In genomic region chr19:10288662-10289166, GRCh38 we compare ENCODE assay signal across 8 cellular contexts. TPM values are rescaled to one million over a fixed set of nuclear protein-coding genes. Genes with fewer than 3 reads are reported as not detected.
A peak's percentile ranks its signal among the peaks of the same experiment; 100 is the strongest.
DNase-seq lines count a peak whose midpoint lies in the region; FAIRE-seq and TF ChIP-seq lines count a peak whose summit lies in the region.

No MANE protein-coding gene starts in this region.

- H3K36me3 ChIP-seq in OCI-LY1 (ENCODE audit: insufficient read depth, low read length) (peaks cover 11% of the 10 kb centered on the region), kidney (ENCODE audit: control insufficient read depth in 1 of 2, insufficient read depth in 2 of 2, low read length in 2 of 2) (peaks cover 0 to 3% of the 10 kb centered on the region in 2 donors)

- no peaks in the 10 kb centered on the region for H3K9me2 ChIP-seq in OCI-LY1 (ENCODE audit: low read depth, low read length)

- H3F3A ChIP-seq in OCI-LY1 (ENCODE audit: insufficient read depth, low read length): no peaks in the 10 kb centered on the region

- peaks cover 49% of the 10 kb centered on the region for H3K4me1 ChIP-seq in OCI-LY1 (ENCODE audit: insufficient read depth, low read length, severe bottlenecking)
- H3K4me1 ChIP-seq in kidney (ENCODE audit: control insufficient read depth in 1 of 2, insufficient read depth in 1 of 2, low read depth in 1 of 2, low read length in 2 of 2): peaks cover 7 to 28% of the 10 kb centered on the region in 2 donors

- peak; percentile 76 for FAIRE-seq in GM18507 (lab: Jason Lieb, UNC)
- no peak for FAIRE-seq in kidney (lab: Jason Lieb, UNC)

- TF ChIP-seq CTCF in OCI-LY1 (IDR thresholded peaks at IDR 0.05; ENCODE audit: low read length): no peak
- TF ChIP-seq CTCF in type B pancreatic cell (conservative IDR thresholded peaks at IDR 0.05): no peak
- no peak for TF ChIP-seq CTCF in kidney (IDR thresholded peaks at IDR 0.05; ENCODE audit: borderline replicate concordance, extremely low read depth, insufficient read depth)

- intact Hi-C loops in kidney (cut with DNase I): no loop called here

- no peaks in the 10 kb centered on the region for H3K9me3 Mint-ChIP-seq in type B pancreatic cell

- H3K36me3 Mint-ChIP-seq in type B pancreatic cell: peaks cover 8% of the 10 kb centered on the region

- no peak overlapping the region for H2AFZ ChIP-seq in OCI-LY1 (ENCODE audit: low read length)

- H3K4me1 Mint-ChIP-seq in type B pancreatic cell (ENCODE audit: unreplicated experiment): peaks cover 21% of the 10 kb centered on the region

- H3K4me3 ChIP-seq in OCI-LY1 (ENCODE audit: low read depth, low read length, poor library complexity, severe bottlenecking) (peak overlapping the region; percentile 62), kidney (ENCODE audit: low read length in 2 of 2) (no peak overlapping the region)

- H3K27ac Mint-ChIP-seq in type B pancreatic cell: peak overlapping the region; percentile 66

- H3K4me2 ChIP-seq in OCI-LY1 (ENCODE audit: low read length): peak overlapping the region; percentile 93

- DNase-seq in AG20443 (ENCODE audit: low spot score) (peak; percentile 52), GM18507 (ENCODE audit: extremely low spot score, insufficient read length, low read depth) (no peak), astrocyte of the hippocampus (ENCODE audit: low read depth, low spot score) (peak; percentile 49), lung microvascular endothelial cell (ENCODE audit: low read depth in 2 of 2) (peak; percentile 46 to 54), type B pancreatic cell (ENCODE audit: extremely low spot score, unreplicated experiment) (no peak), GOT3 (lab: John Stamatoyannopoulos, UW) (no peak), kidney (no peak)

- H3K79me2 ChIP-seq in OCI-LY1 (ENCODE audit: insufficient read depth, low read length): no peaks in the 10 kb centered on the region

- no peaks in the 10 kb centered on the region for H4K20me1 ChIP-seq in OCI-LY1 (ENCODE audit: insufficient read depth, low read length)

- H3K27me3 ChIP-seq in OCI-LY1 (ENCODE audit: insufficient read depth, low read length): no peaks in the 10 kb centered on the region

- H3K9ac ChIP-seq in OCI-LY1 (ENCODE audit: low read length) (peak overlapping the region; percentile 60; the same call in 1 of the 2 replicates), kidney (ENCODE audit: low read length in 2 of 2) (no peak overlapping the region)

- H3K9me3 ChIP-seq in OCI-LY1 (ENCODE audit: low read length) (no peaks in the 10 kb centered on the region), kidney (ENCODE audit: control insufficient read depth in 1 of 2, low read length in 2 of 2) (no peaks in the 10 kb centered on the region)

- H3K27ac ChIP-seq in OCI-LY1 (ENCODE audit: low read depth, low read length, poor library complexity, severe bottlenecking): no peak overlapping the region
- no peak overlapping the region for H3K27ac ChIP-seq in kidney (ENCODE audit: low read depth in 2 of 2, low read length in 2 of 2)

- H3K27me3 Mint-ChIP-seq in type B pancreatic cell: peaks cover 94% of the 10 kb centered on the region

- peak overlapping the region; percentile 87 for H3K4me3 Mint-ChIP-seq in type B pancreatic cell

RNA-seq across cellular contexts. Expression of gene ICAM5, which starts 1.0 kb away (rescaled TPM):
- total RNA-seq in lung microvascular endothelial cell (under 0.01 TPM in 1 of 2 replicates, not detected in the other), type B pancreatic cell (ENCODE audit: low replicate concordance) (2.3 and 3.8 TPM in 2 replicates), kidney (2.9 TPM)
- polyA plus RNA-seq in kidney (ENCODE audit: insufficient read depth, low read depth, low replicate concordance): 0.34 TPM

RNA-seq across cellular contexts. Expression of gene ICAM4, which starts 2.0 kb away (rescaled TPM):
- total RNA-seq in lung microvascular endothelial cell: 0.22 TPM in 1 of 2 replicates, not detected in the other
- total RNA-seq in type B pancreatic cell (ENCODE audit: low replicate concordance): 2.8 and 5.3 TPM in 2 replicates
- total RNA-seq in kidney: 0.85 TPM
- 1.1 TPM for polyA plus RNA-seq in kidney (ENCODE audit: insufficient read depth, low read depth, low replicate concordance)

RNA-seq across cellular contexts. Expression of gene ICAM1, which starts 17.8 kb away (rescaled TPM):
- total RNA-seq in lung microvascular endothelial cell (8.3 and 8.5 TPM in 2 replicates), type B pancreatic cell (ENCODE audit: low replicate concordance) (3.3 and 3.6 TPM in 2 replicates), kidney (50.3 TPM)
- polyA plus RNA-seq in kidney (ENCODE audit: insufficient read depth, low read depth, low replicate concordance): 16.3 TPM

RNA-seq across cellular contexts. Expression of gene ZGLP1, which starts 20.9 kb away (rescaled TPM):
- total RNA-seq in lung microvascular endothelial cell (0.22 and 0.40 TPM in 2 replicates), type B pancreatic cell (ENCODE audit: low replicate concordance) (5.5 and 17.0 TPM in 2 replicates), kidney (4.6 TPM)
- 5.5 TPM for polyA plus RNA-seq in kidney (ENCODE audit: insufficient read depth, low read depth, low replicate concordance)

RNA-seq across cellular contexts. Expression of gene FDX2, which starts 27.1 kb away (rescaled TPM):
- total RNA-seq in lung microvascular endothelial cell: 6.8 and 13.9 TPM in 2 replicates
- total RNA-seq in type B pancreatic cell (ENCODE audit: low replicate concordance): 18.8 and 23.3 TPM in 2 replicates
- 20.1 TPM for total RNA-seq in kidney
- polyA plus RNA-seq in kidney (ENCODE audit: insufficient read depth, low read depth, low replicate concordance): 88.4 TPM

Comparison
In these comparisons a context has a peak if more than half of its experiments do, and no peak if none do; other contexts are left out.
1. DNase-seq: peak in AG20443 (single experiment), astrocyte of the hippocampus (single experiment) and lung microvascular endothelial cell (2 of 2); none in GM18507 (single experiment), type B pancreatic cell (single experiment), GOT3 (single experiment) and kidney (single experiment).